8 cellular contexts compared by ENCODE assay signal in genomic region chr6:47479874-47480273, GRCh38. TPM values are rescaled to one million over a fixed set of nuclear protein-coding genes. Genes with fewer than 3 reads are reported as not detected.
DNase-seq lines count a peak whose midpoint lies in the region; ATAC-seq, FAIRE-seq and TF ChIP-seq lines count a peak whose summit lies in the region.

No MANE protein-coding gene starts in this region.

- H3K27ac ChIP-seq in Panc1 (ENCODE audit: low read length) (peak overlapping the region; percentile 92; the same call in 1 of the 2 replicates), psoas muscle (no peak overlapping the region), upper lobe of left lung (no peak overlapping the region)

- no peak for ATAC-seq in Panc1
- no peak for ATAC-seq in psoas muscle
- no peak for ATAC-seq in upper lobe of left lung (ENCODE audit: low FRiP score in 2 of 2)

- CTCF ChIA-PET in activated CD4-positive, alpha-beta T cell treated with anti-CD3 and anti-CD28 coated beads, Interleukin-2, amount 10 ng/mL, durations not matched to agents 7 days and 5 days (lab: Charles Lee): no interaction called here
- CTCF ChIA-PET in Panc1 (lab: Charles Lee): no interaction called here

- no peaks in the 10 kb centered on the region for H3K27me3 ChIP-seq in Panc1 (ENCODE audit: control insufficient read depth, insufficient read depth, low read length)
- no peaks in the 10 kb centered on the region for H3K27me3 ChIP-seq in psoas muscle (ENCODE audit: insufficient read depth in 3 of 3, low read length in 2 of 3)
- no peaks in the 10 kb centered on the region for H3K27me3 ChIP-seq in upper lobe of left lung

- H3K36me3 Mint-ChIP-seq in activated CD4-positive, alpha-beta T cell treated with anti-CD3 and anti-CD28 coated beads, Interleukin-2, amount 10 ng/mL, durations not matched to agents 7 days and 5 days (ENCODE audit: low read depth): peaks cover 2% of the 10 kb centered on the region

- H3K9me3 ChIP-seq in Panc1 (ENCODE audit: control insufficient read depth, insufficient read depth, low read depth, low read length) (no peaks in the 10 kb centered on the region), psoas muscle (no peaks in the 10 kb centered on the region), upper lobe of left lung (no peaks in the 10 kb centered on the region)

- TF ChIP-seq CTCF in Panc1 (IDR thresholded peaks at IDR 0.05) (no peak), fibroblast of pulmonary artery (IDR thresholded peaks at IDR 0.05; ENCODE audit: low read length, missing control alignments) (no peak), psoas muscle (IDR thresholded peaks at IDR 0.05) (no peak), upper lobe of left lung (IDR thresholded peaks at IDR 0.05) (no peak)

- H3K4me1 ChIP-seq in Panc1 (ENCODE audit: control insufficient read depth, insufficient read depth, low read length): peaks cover 50% of the 10 kb centered on the region
- peaks cover 12% of the 10 kb centered on the region for H3K4me1 ChIP-seq in psoas muscle
- H3K4me1 ChIP-seq in upper lobe of left lung: peaks cover 13 to 43% (median 22%) of the 10 kb centered on the region in 4 donors

- in situ Hi-C loops in Panc1 (cut with HindIII; ENCODE audit: low pct_unique_long_range_greater_than_20kb, low sequenced_read_pairs): no loop called here

- peak overlapping the region; percentile 97 for H3K4me3 Mint-ChIP-seq in activated CD4-positive, alpha-beta T cell treated with anti-CD3 and anti-CD28 coated beads, Interleukin-2, amount 10 ng/mL, durations not matched to agents 7 days and 5 days

- H3K4me3 ChIP-seq in Panc1 (ENCODE audit: low read depth in 2 of 2, low read length in 2 of 2): peak overlapping the region; percentile 97 to 99; a peak in 3 of 4 replicates
- H3K4me3 ChIP-seq in fibroblast of pulmonary artery (replicated peaks; ENCODE audit: low read depth, low read length): peak overlapping the region; percentile 88
- peak overlapping the region; percentile 66 for H3K4me3 ChIP-seq in psoas muscle
- peak overlapping the region in 1 of 4 donors; percentile 69 for H3K4me3 ChIP-seq in upper lobe of left lung

- no peaks in the 10 kb centered on the region for H3K27me3 Mint-ChIP-seq in activated CD4-positive, alpha-beta T cell treated with anti-CD3 and anti-CD28 coated beads, Interleukin-2, amount 10 ng/mL, durations not matched to agents 7 days and 5 days

- TF ChIP-seq EP300 in upper lobe of left lung (IDR thresholded peaks at IDR 0.05): no peak

- intact Hi-C loops in Panc1 (cut with micrococcal nuclease; ENCODE audit: unreplicated experiment) (no loop called here), psoas muscle (cut with DNase I) (loop anchor here in 1 of 2 donors (5.0 kb wide), 1 partner anchor 63 kb away; no protein-coding TSS in a partner anchor)

- no TSS peak for BruUV-seq in Panc1 (replicated peaks; lab: Mats Ljungman, UMichigan)

- H3K36me3 ChIP-seq in Panc1 (ENCODE audit: control insufficient read depth, insufficient read depth, low read length): peaks cover 7% of the 10 kb centered on the region; the same call in 1 of the 2 replicates
- H3K36me3 ChIP-seq in psoas muscle (ENCODE audit: insufficient read depth in 1 of 2, low read depth in 1 of 2): no peaks in the 10 kb centered on the region
- no peaks in the 10 kb centered on the region for H3K36me3 ChIP-seq in upper lobe of left lung

- no peak for TF ChIP-seq POLR2A in upper lobe of left lung (IDR thresholded peaks at IDR 0.05)
- TF ChIP-seq POLR2A in H54 (IDR thresholded peaks at IDR 0.05; ENCODE audit: low read depth, low read length): no peak

- no peak for DNase-seq in activated CD4-positive, alpha-beta T cell treated with anti-CD3 and anti-CD28 coated beads, Interleukin-2, amount 10 ng/mL, durations not matched to agents 7 days and 5 days
- DNase-seq in activated CD4-positive, alpha-beta T cell treated with anti-CD3 and anti-CD28 coated beads, Interleukin-2, amount 50 U/mL, for 48 hours: no peak
- DNase-seq in Panc1 (ENCODE audit: low read depth, low spot score): no peak
- DNase-seq in fibroblast of pulmonary artery (ENCODE audit: low read depth): no peak
- DNase-seq in psoas muscle: no peak
- no peak for DNase-seq in upper lobe of left lung
- no peak for DNase-seq in H54 (ENCODE audit: insufficient read length, low spot score)
- no peak for DNase-seq in COLO668 (lab: John Stamatoyannopoulos, UW; ENCODE audit: unreplicated experiment)

- H3K4me1 Mint-ChIP-seq in activated CD4-positive, alpha-beta T cell treated with anti-CD3 and anti-CD28 coated beads, Interleukin-2, amount 10 ng/mL, durations not matched to agents 7 days and 5 days: peaks cover 57% of the 10 kb centered on the region

- FAIRE-seq in H54 (lab: Jason Lieb, UNC): no peak

- POLR2A ChIA-PET in activated CD4-positive, alpha-beta T cell treated with anti-CD3 and anti-CD28 coated beads, Interleukin-2, amount 10 ng/mL, durations not matched to agents 7 days and 5 days (lab: Charles Lee): no interaction called here
- POLR2A ChIA-PET in Panc1 (lab: Charles Lee): no interaction called here

- no peaks in the 10 kb centered on the region for H3K9me3 Mint-ChIP-seq in activated CD4-positive, alpha-beta T cell treated with anti-CD3 and anti-CD28 coated beads, Interleukin-2, amount 10 ng/mL, durations not matched to agents 7 days and 5 days

- peak overlapping the region; percentile 57 for H3K27ac Mint-ChIP-seq in activated CD4-positive, alpha-beta T cell treated with anti-CD3 and anti-CD28 coated beads, Interleukin-2, amount 10 ng/mL, durations not matched to agents 7 days and 5 days

- WGBS in psoas muscle, 3 donors: 82 to 87% (median 84%) methylated on average over 3 of the region's 3 CpGs
- 65 to 66% methylated on average over 3 of the region's 3 CpGs for WGBS in upper lobe of left lung, 2 donors

RNA-seq across cellular contexts. Expression of gene CD2AP, which starts 2.3 kb away (rescaled TPM):
- 10 to 100 TPM; 35.1 to 40.3 TPM for total RNA-seq in activated CD4-positive, alpha-beta T cell treated with anti-CD3 and anti-CD28 coated beads, Interleukin-2, amount 10 ng/mL, durations not matched to agents 7 days and 5 days
- total RNA-seq in Panc1 (2021; ENCODE audit: unreplicated experiment) (41.8 TPM), psoas muscle (10 to 100 TPM in 2 of 4 donors, 1 to 10 TPM in 2; 8.3 to 11.7 (median 9.9) TPM), upper lobe of left lung (10 to 100 TPM; 22.0 to 86.5 (median 29.3) TPM)
- polyA plus RNA-seq in Panc1 (2012; ENCODE audit: insufficient read length): 12.0 TPM
- polyA plus RNA-seq in psoas muscle: 1 to 10 TPM; 3.4 to 8.0 (median 3.8) TPM
